ENCODE assay signal across 1 cellular context in genomic region chr6:46749731-46750130, GRCh38.
A peak's percentile ranks its signal among the peaks of the same experiment; 100 is the strongest.
TF ChIP-seq lines count a peak whose summit lies in the region.

No MANE protein-coding gene starts in this region.

TF ChIP-seq in GM23338, 12 proteins besides CTCF, POLR2A, EP300 and RAD21 (continued from another document):
- TF ChIP-seq ZNF114 (CRISPR knock-in tag; IDR thresholded peaks at IDR 0.05) (peak; percentile 23; the same call in 1 of the 2 replicates), ETS1 (IDR thresholded peaks at IDR 0.05) (no peak), ZNF462 (CRISPR knock-in tag; IDR thresholded peaks at IDR 0.05) (0 out of 2 replicates have a peak, but pooled peaks have one; percentile 3)
